Comparison of ENCODE assay signal across 1 cellular context in the genomic region with DNA sequence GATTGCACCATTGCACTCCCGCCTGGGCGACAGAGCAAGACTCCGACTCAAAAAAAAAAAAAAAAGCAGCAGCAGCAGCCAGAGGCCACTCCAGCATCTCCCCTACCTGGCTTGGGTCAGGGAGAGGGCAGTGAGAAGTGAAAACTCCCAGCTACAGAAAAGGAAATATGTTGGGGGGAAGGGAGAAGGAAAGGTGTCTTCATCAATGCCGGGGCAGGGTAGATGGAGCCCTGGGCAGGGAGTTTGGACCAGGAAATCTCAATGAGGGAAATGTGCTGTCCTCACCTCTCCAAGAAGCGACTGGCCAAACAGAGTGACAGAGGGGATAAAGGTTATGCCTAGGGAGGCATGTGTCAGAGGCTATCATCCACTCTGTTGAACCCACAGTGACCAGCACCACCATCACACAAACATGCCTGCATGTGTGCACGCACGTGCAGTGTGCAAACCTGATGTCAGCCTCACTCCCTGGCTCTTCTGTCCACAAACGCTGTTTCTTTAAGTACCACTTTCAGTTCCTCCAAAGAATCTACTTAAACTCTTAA.
A peak's percentile ranks its signal among the peaks of the same experiment; 100 is the strongest.
TF ChIP-seq lines count a peak whose summit lies in the region.

No MANE protein-coding gene starts in this region.

TF ChIP-seq in HepG2, 621 proteins besides CTCF, POLR2A, EP300 and RAD21 (continued from another document):
- TF ChIP-seq, protein P1, sequence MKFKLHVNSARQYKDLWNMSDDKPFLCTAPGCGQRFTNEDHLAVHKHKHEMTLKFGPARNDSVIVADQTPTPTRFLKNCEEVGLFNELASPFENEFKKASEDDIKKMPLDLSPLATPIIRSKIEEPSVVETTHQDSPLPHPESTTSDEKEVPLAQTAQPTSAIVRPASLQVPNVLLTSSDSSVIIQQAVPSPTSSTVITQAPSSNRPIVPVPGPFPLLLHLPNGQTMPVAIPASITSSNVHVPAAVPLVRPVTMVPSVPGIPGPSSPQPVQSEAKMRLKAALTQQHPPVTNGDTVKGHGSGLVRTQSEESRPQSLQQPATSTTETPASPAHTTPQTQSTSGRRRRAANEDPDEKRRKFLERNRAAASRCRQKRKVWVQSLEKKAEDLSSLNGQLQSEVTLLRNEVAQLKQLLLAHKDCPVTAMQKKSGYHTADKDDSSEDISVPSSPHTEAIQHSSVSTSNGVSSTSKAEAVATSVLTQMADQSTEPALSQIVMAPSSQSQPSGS (CRISPR knock-in tag; IDR thresholded peaks at IDR 0.05), result peak; percentile 15; the same call in 1 of the 2 replicates
- TF ChIP-seq ARNTL (CRISPR knock-in tag; IDR thresholded peaks at IDR 0.05) (0 out of 2 replicates have a peak, but pooled peaks have one; percentile 13), ZNF44 (CRISPR knock-in tag; IDR thresholded peaks at IDR 0.05) (no peak), SAP130 (CRISPR knock-in tag; IDR thresholded peaks at IDR 0.05; ENCODE audit: low read depth) (peak; percentile 43; the same call in 1 of the 2 replicates), ZBTB3 (CRISPR knock-in tag; IDR thresholded peaks at IDR 0.05; ENCODE audit: borderline replicate concordance, low read depth) (peak; percentile 20; the same call in 1 of the 2 replicates), MYC (CRISPR knock-in tag; IDR thresholded peaks at IDR 0.05; ENCODE audit: borderline replicate concordance) (peak; percentile 42; the same call in 1 of the 2 replicates), GLI4 (CRISPR knock-in tag; IDR thresholded peaks at IDR 0.05; ENCODE audit: borderline replicate concordance) (0 out of 2 replicates have a peak, but pooled peaks have one; percentile 55)
